ENCODE assay signal across 24 cellular contexts in genomic region chr2:168167511-168168263, GRCh38.
DNase-seq lines count a peak whose midpoint lies in the region; ATAC-seq and TF ChIP-seq lines count a peak whose summit lies in the region.
"Had no signal": no experiment of that assay in that cellular context is flagged by ENCODE, and none has a peak within 500 bp of the region (broad histone marks: within the 10 kb centered on the region; RNA-seq: fewer than 3 reads in every experiment).

No MANE protein-coding gene starts in this region.

- peak overlapping the region; percentile 59 to 88 (median 66); a peak in 19 of 22 replicates for H3K4me2 ChIP-seq in BLaER1 treated with 17β-estradiol and CSF1 and Interleukin-3, amounts not matched to agents 10 nM and 100 nM

- peaks cover 66 to 83% (median 75%) of the 10 kb centered on the region in 10 experiments for H3K4me1 ChIP-seq in BLaER1 treated with 17β-estradiol and CSF1 and Interleukin-3, amounts not matched to agents 10 nM and 100 nM
- H3K4me1 ChIP-seq in RWPE2 (ENCODE audit: insufficient read depth, poor library complexity, severe bottlenecking) (peaks cover 16% of the 10 kb centered on the region), esophagus muscularis mucosa (peaks cover 24 to 36% (median 27%) of the 10 kb centered on the region in 4 donors)
- H3K4me1 ChIP-seq: HAP-1, SJSA1 had no signal

- no peak for TF ChIP-seq POLR2A in esophagus muscularis mucosa (IDR thresholded peaks at IDR 0.05; ENCODE audit: low read depth)

- peaks cover 40% of the 10 kb centered on the region for H3K4me1 Mint-ChIP-seq in activated CD4-positive, alpha-beta T cell treated with anti-CD3 and anti-CD28 coated beads, Interleukin-2, amount 10 ng/mL, durations not matched to agents 24 days and 14 days
- H3K4me1 Mint-ChIP-seq: mesothelial cell of epicardium had no signal

- no peaks in the 10 kb centered on the region for H3K27me3 ChIP-seq in BLaER1 treated with 17β-estradiol and CSF1 and Interleukin-3, amounts not matched to agents 10 nM and 100 nM
- H3K27me3 ChIP-seq in RWPE2 (ENCODE audit: insufficient read depth, poor library complexity, severe bottlenecking) (no peaks in the 10 kb centered on the region), esophagus muscularis mucosa (no peaks in the 10 kb centered on the region)
- H3K27me3 ChIP-seq: SJSA1 had no signal

- TF ChIP-seq EP300 in esophagus muscularis mucosa (IDR thresholded peaks at IDR 0.05), result no peak

- peak overlapping the region; percentile 67 for H3K27ac Mint-ChIP-seq in activated CD4-positive, alpha-beta T cell treated with anti-CD3 and anti-CD28 coated beads, Interleukin-2, amount 10 ng/mL, durations not matched to agents 24 days and 14 days
- H3K27ac Mint-ChIP-seq: activated naive CD8-positive, alpha-beta T cell treated with anti-CD3 and anti-CD28 coated beads, Interleukin-2, amount 10 ng/mL, durations not matched to agents 7 days and 5 days; mesothelial cell of epicardium had no signal

- H3K9me3 Mint-ChIP-seq in activated CD4-positive, alpha-beta T cell treated with anti-CD3 and anti-CD28 coated beads, Interleukin-2, amount 10 ng/mL, durations not matched to agents 24 days and 14 days, result no peaks in the 10 kb centered on the region
- H3K9me3 Mint-ChIP-seq: activated naive CD8-positive, alpha-beta T cell treated with anti-CD3 and anti-CD28 coated beads, Interleukin-2, amount 10 ng/mL, durations not matched to agents 7 days and 5 days; mesothelial cell of epicardium; naive thymus-derived CD4-positive, alpha-beta T cell had no signal

- DNase-seq in activated CD4-positive, alpha-beta T cell treated with anti-CD3 and anti-CD28 coated beads, Interleukin-2, amount 10 ng/mL, durations not matched to agents 24 days and 14 days, result no peak
- DNase-seq in activated CD4-positive, alpha-beta T cell treated with anti-CD3 and anti-CD28 coated beads, Interleukin-2, amount 50 U/mL, for 48 hours, result no peak
- DNase-seq in RWPE2 (ENCODE audit: low spot score), result no peak
- DNase-seq in esophagus muscularis mucosa (ENCODE audit: extremely low spot score), result peak; percentile 45
- no peak for DNase-seq in NCI-H2171 (lab: John Stamatoyannopoulos, UW)
- DNase-seq: activated CD4-positive, CD25-positive, alpha-beta regulatory T cell treated with anti-CD3 and anti-CD28 coated beads, Interleukin-2, amount 50 U/mL, for 72 hours; activated naive CD8-positive, alpha-beta T cell treated with anti-CD3 and anti-CD28 coated beads, Interleukin-2, amount 10 ng/mL, durations not matched to agents 7 days and 5 days; central memory CD4-positive, alpha-beta T cell; dermis blood vessel endothelial cell; DMS53; KBM-7; left ventricle myocardium superior; naive thymus-derived CD4-positive, alpha-beta T cell; NCI-H1105 treated with DMSO at 0.1 percent for 48 hours; NCI-H2029; NCI-H748 treated with DMSO at 0.1 percent for 48 hours; trophoblast cell had no signal

- H3K27me3 Mint-ChIP-seq in activated CD4-positive, alpha-beta T cell treated with anti-CD3 and anti-CD28 coated beads, Interleukin-2, amount 10 ng/mL, durations not matched to agents 24 days and 14 days, result no peaks in the 10 kb centered on the region
- H3K27me3 Mint-ChIP-seq: activated naive CD8-positive, alpha-beta T cell treated with anti-CD3 and anti-CD28 coated beads, Interleukin-2, amount 10 ng/mL, durations not matched to agents 7 days and 5 days; naive thymus-derived CD4-positive, alpha-beta T cell had no signal

- whole genome bisulfite sequencing in esophagus muscularis mucosa, result 90% methylated on average over 4 of the region's 4 CpGs

- TF ChIP-seq CTCF in RWPE2 (IDR thresholded peaks at IDR 0.05; ENCODE audit: poor library complexity, severe bottlenecking) (no peak), esophagus muscularis mucosa (IDR thresholded peaks at IDR 0.05) (no peak)

- no peaks in the 10 kb centered on the region for H3K9me3 ChIP-seq in BLaER1 treated with 17β-estradiol and CSF1 and Interleukin-3, amounts not matched to agents 10 nM and 100 nM (replicated peaks in 1 of 11)
- no peaks in the 10 kb centered on the region for H3K9me3 ChIP-seq in RWPE2 (ENCODE audit: severe bottlenecking)
- H3K9me3 ChIP-seq in esophagus muscularis mucosa, result no peaks in the 10 kb centered on the region
- H3K9me3 ChIP-seq: HAP-1, SJSA1 had no signal

- peak; percentile 56 for ATAC-seq in RWPE2 (ENCODE audit: low read depth)
- ATAC-seq in HG02571 (IDR thresholded peaks at IDR 0.05; ENCODE audit: unreplicated experiment), result no peak
- ATAC-seq in GM19397 (IDR thresholded peaks at IDR 0.05; ENCODE audit: unreplicated experiment), result no peak
- ATAC-seq: naive thymus-derived CD4-positive, alpha-beta T cell had no signal

- H4K20me1 ChIP-seq in BLaER1 treated with 17β-estradiol and CSF1 and Interleukin-3, amounts not matched to agents 10 nM and 100 nM, result peaks cover 0 to 5% (median 0%) of the 10 kb centered on the region in 11 experiments; a peak in 1 of 22 replicates

- no peak overlapping the region for H3K9ac ChIP-seq in BLaER1 treated with 17β-estradiol and CSF1 and Interleukin-3, amounts not matched to agents 10 nM and 100 nM

- H3K36me3 ChIP-seq in BLaER1 treated with 17β-estradiol and CSF1 and Interleukin-3, amounts not matched to agents 10 nM and 100 nM, result peaks cover 0 to 83% (median 21%) of the 10 kb centered on the region in 11 experiments; a peak in 16 of 22 replicates
- H3K36me3 ChIP-seq in RWPE2 (ENCODE audit: low read depth) (peaks cover 27% of the 10 kb centered on the region), esophagus muscularis mucosa (peaks cover 0 to 9% (median 4%) of the 10 kb centered on the region in 4 donors)
- H3K36me3 ChIP-seq: HAP-1 had no signal

- H3K36me3 Mint-ChIP-seq in activated CD4-positive, alpha-beta T cell treated with anti-CD3 and anti-CD28 coated beads, Interleukin-2, amount 10 ng/mL, durations not matched to agents 24 days and 14 days (ENCODE audit: low read depth), result peaks cover 35% of the 10 kb centered on the region

- no peak overlapping the region for H3K4me3 ChIP-seq in BLaER1 treated with 17β-estradiol and CSF1 and Interleukin-3, amounts not matched to agents 10 nM and 100 nM
- H3K4me3 ChIP-seq in RWPE2 (ENCODE audit: severe bottlenecking) (no peak overlapping the region), esophagus muscularis mucosa (no peak overlapping the region)
- H3K4me3 ChIP-seq: HAP-1, SJSA1, skin epidermis had no signal

- H3K27ac ChIP-seq in BLaER1 treated with 17β-estradiol and CSF1 and Interleukin-3, amounts not matched to agents 10 nM and 100 nM, result peak overlapping the region in 5 of 11 experiments; percentile 23 to 44 (median 35); a peak in 5 of 22 replicates
- no peak overlapping the region for H3K27ac ChIP-seq in RWPE2 (ENCODE audit: poor library complexity, severe bottlenecking)
- H3K27ac ChIP-seq in esophagus muscularis mucosa (replicated peaks in 1 of 4), result no peak overlapping the region
- H3K27ac ChIP-seq: SJSA1, skin epidermis had no signal

- intact Hi-C loops in activated CD4-positive, alpha-beta T cell treated with anti-CD3 and anti-CD28 coated beads, Interleukin-2, amount 10 ng/mL, durations not matched to agents 24 days and 14 days (cut with micrococcal nuclease), result loop anchor here (1.0 to 10.0 kb wide), 3 partner anchors 27 to 327 kb away; no protein-coding TSS in a partner anchor
- intact Hi-C loops in esophagus muscularis mucosa (cut with DNase I), result no loop called here

- H3K4me3 Mint-ChIP-seq in activated CD4-positive, alpha-beta T cell treated with anti-CD3 and anti-CD28 coated beads, Interleukin-2, amount 10 ng/mL, durations not matched to agents 24 days and 14 days, result no peak overlapping the region
- H3K4me3 Mint-ChIP-seq: activated naive CD8-positive, alpha-beta T cell treated with anti-CD3 and anti-CD28 coated beads, Interleukin-2, amount 10 ng/mL, durations not matched to agents 7 days and 5 days; mesothelial cell of epicardium; naive thymus-derived CD4-positive, alpha-beta T cell had no signal
